17 cellular contexts compared by ENCODE assay signal in the genomic region with DNA sequence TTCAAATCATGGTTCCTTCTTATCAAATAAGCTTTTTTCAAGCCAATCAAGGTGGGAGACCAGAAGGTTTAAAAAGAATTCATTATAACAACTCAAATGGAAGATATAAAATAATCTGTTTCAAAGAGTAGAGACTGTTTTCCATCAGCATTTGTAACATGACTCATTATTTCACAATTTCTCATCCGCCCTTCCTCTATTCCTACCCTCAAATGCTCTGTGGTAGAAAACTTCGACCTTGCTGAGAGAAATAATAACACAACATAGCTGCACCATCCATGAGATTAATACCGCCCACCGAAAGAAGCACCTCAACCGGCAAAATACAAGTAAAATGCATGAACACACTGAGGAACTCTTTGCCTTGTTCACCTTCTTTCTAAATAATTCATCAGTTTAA.
A peak's percentile ranks its signal among the peaks of the same experiment; 100 is the strongest.
DNase-seq lines count a peak whose midpoint lies in the region; ATAC-seq and TF ChIP-seq lines count a peak whose summit lies in the region.
"Had no signal": no experiment of that assay in that cellular context is flagged by ENCODE, and none has a peak within 500 bp of the region (broad histone marks: within the 10 kb centered on the region; RNA-seq: fewer than 3 reads in every experiment).

No MANE protein-coding gene starts in this region.

- peaks cover 11% of the 10 kb centered on the region for H3K4me1 ChIP-seq in ACC112 (ENCODE audit: control insufficient read depth, insufficient read depth, low read length, unreplicated experiment)
- H3K4me1 ChIP-seq: esophagus muscularis mucosa, Peyer's patch had no signal

- H3K36me3 ChIP-seq in ACC112 (ENCODE audit: insufficient read depth, low read length), result no peaks in the 10 kb centered on the region
- H3K36me3 ChIP-seq: esophagus muscularis mucosa, Peyer's patch had no signal

- 0 out of 2 replicates have a peak overlapping the region, but pooled peaks have one; percentile 15 for H3K27ac ChIP-seq in ACC112 (ENCODE audit: low read depth, low read length)
- H3K27ac ChIP-seq: esophagus muscularis mucosa, Peyer's patch had no signal

- TF ChIP-seq CTCF in fibroblast of villous mesenchyme (IDR thresholded peaks at IDR 0.05; ENCODE audit: insufficient read depth, low read depth, low read length), result no peak

- ATAC-seq in GM21390 (IDR thresholded peaks at IDR 0.05; ENCODE audit: unreplicated experiment) (no peak), HG02840 (IDR thresholded peaks at IDR 0.05; ENCODE audit: low FRiP score, unreplicated experiment) (no peak)

- no peaks in the 10 kb centered on the region for H3K27me3 ChIP-seq in ACC112 (ENCODE audit: insufficient read depth, low read length)
- H3K27me3 ChIP-seq: esophagus muscularis mucosa, Peyer's patch had no signal

- peak overlapping the region; percentile 18 for H2AFZ ChIP-seq in ACC112 (ENCODE audit: low read length, unreplicated experiment)

- H3K4me3 ChIP-seq in ACC112 (ENCODE audit: low read depth, low read length) (no peak overlapping the region), fibroblast of villous mesenchyme (ENCODE audit: low read depth, low read length) (no peak overlapping the region)
- H3K4me3 ChIP-seq: esophagus muscularis mucosa, Peyer's patch had no signal

- DNase-seq in M059J (ENCODE audit: low read depth) (peak; percentile 43), brain pericyte (ENCODE audit: low read depth, low spot score) (peak; percentile 26), fibroblast of villous mesenchyme (ENCODE audit: low read depth) (peak; percentile 59), KG1 (lab: John Stamatoyannopoulos, UW) (no peak), GM19238 (ENCODE audit: insufficient read length, low spot score) (no peak)
- DNase-seq: activated CD4-positive, alpha-beta T cell treated with anti-CD3 and anti-CD28 coated beads for 48 hours; activated naive CD4-positive, alpha-beta T cell; aorta; hypothalamus; left cardiac atrium; NCI-H1092 treated with DMSO at 0.1 percent for 48 hours; Peyer's patch; stimulated activated CD4-positive, alpha-beta T cell treated with anti-CD3 and anti-CD28 coated beads, Interleukin-2, amount 100 ng/mL, for 24 hours had no signal

- no peaks in the 10 kb centered on the region for H3K79me2 ChIP-seq in ACC112 (ENCODE audit: control insufficient read depth, insufficient read depth, low read length, unreplicated experiment)

Comparison
In these comparisons a context has a peak if more than half of its experiments do, and no peak if none do; other contexts are left out.
1. DNase-seq: peak in M059J (single experiment), brain pericyte (single experiment) and fibroblast of villous mesenchyme (single experiment); none in KG1 (single experiment) and GM19238 (single experiment).